15 cellular contexts compared by ENCODE assay signal in genomic region chr20:35849726-35850125, GRCh38.
A peak's percentile ranks its signal among the peaks of the same experiment; 100 is the strongest.
DNase-seq lines count a peak whose midpoint lies in the region; ATAC-seq, FAIRE-seq and TF ChIP-seq lines count a peak whose summit lies in the region.
"Had no signal": no experiment of that assay in that cellular context is flagged by ENCODE, and none has a peak within 500 bp of the region (broad histone marks: within the 10 kb centered on the region; RNA-seq: fewer than 3 reads in every experiment).

No MANE protein-coding gene starts in this region.

- H3K27me3 Mint-ChIP-seq in activated CD8-positive, alpha-beta T cell treated with anti-CD3 and anti-CD28 coated beads for 36 hours = no peaks in the 10 kb centered on the region
- no peaks in the 10 kb centered on the region for H3K27me3 Mint-ChIP-seq in activated CD8-positive, alpha-beta T cell treated with anti-CD3 and anti-CD28 coated beads, Interleukin-2, amount 10 ng/mL, durations not matched to agents 7 days and 5 days (ENCODE audit: low read depth)
- no peaks in the 10 kb centered on the region for H3K27me3 Mint-ChIP-seq in activated B cell treated with CpG ODN at 0.5 μM for 24 hours
- H3K27me3 Mint-ChIP-seq in memory B cell = no peaks in the 10 kb centered on the region

- peaks cover 38% of the 10 kb centered on the region for H3K36me3 Mint-ChIP-seq in activated CD8-positive, alpha-beta T cell treated with anti-CD3 and anti-CD28 coated beads for 36 hours (ENCODE audit: low read depth)
- peaks cover 48% of the 10 kb centered on the region for H3K36me3 Mint-ChIP-seq in activated CD8-positive, alpha-beta T cell treated with anti-CD3 and anti-CD28 coated beads, Interleukin-2, amount 10 ng/mL, durations not matched to agents 7 days and 5 days (ENCODE audit: low read depth)
- peaks cover 79% of the 10 kb centered on the region for H3K36me3 Mint-ChIP-seq in activated B cell treated with CpG ODN at 0.5 μM for 24 hours (ENCODE audit: low read depth)
- peaks cover 19% of the 10 kb centered on the region for H3K36me3 Mint-ChIP-seq in memory B cell

- H3K4me3 Mint-ChIP-seq in activated CD8-positive, alpha-beta T cell treated with anti-CD3 and anti-CD28 coated beads for 36 hours = no peak overlapping the region
- no peak overlapping the region for H3K4me3 Mint-ChIP-seq in activated CD8-positive, alpha-beta T cell treated with anti-CD3 and anti-CD28 coated beads, Interleukin-2, amount 10 ng/mL, durations not matched to agents 7 days and 5 days
- H3K4me3 Mint-ChIP-seq in activated B cell treated with CpG ODN at 0.5 μM for 24 hours (no peak overlapping the region), memory B cell (no peak overlapping the region)

- no peak for FAIRE-seq in frontal cortex (lab: Jason Lieb, UNC)
- FAIRE-seq: A204.1, K562 had no signal

- no peaks in the 10 kb centered on the region for H3K27me3 ChIP-seq in Peyer's patch
- H3K27me3 ChIP-seq: body of pancreas had no signal

- H3K27ac ChIP-seq in temporal lobe (ENCODE audit: low read depth, low read length) (peak overlapping the region; percentile 20), Peyer's patch (no peak overlapping the region)
- H3K27ac ChIP-seq: body of pancreas had no signal

- H3K9me3 ChIP-seq in Peyer's patch = no peaks in the 10 kb centered on the region
- H3K9me3 ChIP-seq: body of pancreas had no signal

- POLR2A ChIA-PET in activated CD8-positive, alpha-beta T cell treated with anti-CD3 and anti-CD28 coated beads for 36 hours (lab: Charles Lee) = interaction anchor here (1.3 to 1.4 kb wide), 2 partner anchors 9 to 108 kb away, joined by 3 to 4 read pairs; partner anchors contain the start of gene RBM39
- POLR2A ChIA-PET in activated CD8-positive, alpha-beta T cell treated with anti-CD3 and anti-CD28 coated beads, Interleukin-2, amount 10 ng/mL, durations not matched to agents 7 days and 5 days (lab: Charles Lee) = interaction anchor here (1.0 to 2.4 kb wide), 2 partner anchors 17 to 107 kb away, joined by 4 to 10 read pairs; partner anchors contain the start of gene RBM39
- POLR2A ChIA-PET in activated B cell treated with CpG ODN at 0.5 μM for 24 hours (lab: Charles Lee) = no interaction called here

- DNase-seq in activated CD8-positive, alpha-beta T cell treated with anti-CD3 and anti-CD28 coated beads for 36 hours = no peak
- DNase-seq in activated CD8-positive, alpha-beta T cell treated with anti-CD3 and anti-CD28 coated beads, Interleukin-2, amount 10 ng/mL, durations not matched to agents 7 days and 5 days = no peak
- DNase-seq in activated B cell treated with CpG ODN at 0.5 μM for 24 hours = no peak
- DNase-seq in memory B cell (ENCODE audit: low spot score in 2 of 2) = no peak
- DNase-seq in Peyer's patch = no peak
- DNase-seq in frontal cortex (ENCODE audit: low spot score in 2 of 2) = no peak
- DNase-seq: body of pancreas, DMS153, NCI-H1930, SIG-M5 had no signal

- H3K27ac Mint-ChIP-seq in activated CD8-positive, alpha-beta T cell treated with anti-CD3 and anti-CD28 coated beads for 36 hours = peak overlapping the region; percentile 3
- no peak overlapping the region for H3K27ac Mint-ChIP-seq in activated CD8-positive, alpha-beta T cell treated with anti-CD3 and anti-CD28 coated beads, Interleukin-2, amount 10 ng/mL, durations not matched to agents 7 days and 5 days
- H3K27ac Mint-ChIP-seq in activated B cell treated with CpG ODN at 0.5 μM for 24 hours (peak overlapping the region; percentile 59), memory B cell (peak overlapping the region; percentile 46)

- no peak for ATAC-seq in activated CD8-positive, alpha-beta T cell treated with anti-CD3 and anti-CD28 coated beads for 36 hours
- no peak for ATAC-seq in activated CD8-positive, alpha-beta T cell treated with anti-CD3 and anti-CD28 coated beads, Interleukin-2, amount 10 ng/mL, durations not matched to agents 7 days and 5 days
- ATAC-seq in activated B cell treated with CpG ODN at 0.5 μM for 24 hours (ENCODE audit: low read depth) (no peak), memory B cell (ENCODE audit: low read depth) (no peak), HG02885 (IDR thresholded peaks at IDR 0.05; ENCODE audit: poor library complexity, unreplicated experiment) (no peak)
- ATAC-seq: body of pancreas, K562 had no signal

- CTCF ChIA-PET in activated CD8-positive, alpha-beta T cell treated with anti-CD3 and anti-CD28 coated beads for 36 hours (lab: Charles Lee) = interaction anchor here (0.8 to 1.1 kb wide), 2 partner anchors 18 to 105 kb away, joined by 3 read pairs; partner anchors contain the start of gene SCAND1
- CTCF ChIA-PET in activated CD8-positive, alpha-beta T cell treated with anti-CD3 and anti-CD28 coated beads, Interleukin-2, amount 10 ng/mL, durations not matched to agents 7 days and 5 days (lab: Charles Lee) = interaction anchor here (0.8 to 1.1 kb wide), 2 partner anchors 35 to 107 kb away, joined by 3 read pairs; no protein-coding TSS in a partner anchor
- CTCF ChIA-PET in activated B cell treated with CpG ODN at 0.5 μM for 24 hours (lab: Charles Lee) = interaction anchor here (1.3 kb wide), 1 partner anchor 107 kb away, joined by 5 read pairs; no protein-coding TSS in a partner anchor

- no peak for TF ChIP-seq POLR2A in Peyer's patch (IDR thresholded peaks at IDR 0.05)

- no peak overlapping the region for H3K4me3 ChIP-seq in Peyer's patch
- H3K4me3 ChIP-seq: body of pancreas, K562, skin epidermis had no signal

- peaks cover 0 to 38% (median 0%) of the 10 kb centered on the region in 3 donors for H3K36me3 ChIP-seq in Peyer's patch

- intact Hi-C loops in activated CD8-positive, alpha-beta T cell treated with anti-CD3 and anti-CD28 coated beads for 36 hours (cut with micrococcal nuclease) = no loop called here
- intact Hi-C loops in activated B cell treated with CpG ODN at 0.5 μM for 24 hours (cut with micrococcal nuclease) = no loop called here

- peaks cover 20% of the 10 kb centered on the region for H3K4me1 Mint-ChIP-seq in activated CD8-positive, alpha-beta T cell treated with anti-CD3 and anti-CD28 coated beads for 36 hours (ENCODE audit: low read depth)
- H3K4me1 Mint-ChIP-seq in activated CD8-positive, alpha-beta T cell treated with anti-CD3 and anti-CD28 coated beads, Interleukin-2, amount 10 ng/mL, durations not matched to agents 7 days and 5 days (ENCODE audit: low read depth) = peaks cover 7% of the 10 kb centered on the region
- peaks cover 12% of the 10 kb centered on the region for H3K4me1 Mint-ChIP-seq in activated B cell treated with CpG ODN at 0.5 μM for 24 hours
- peaks cover 15% of the 10 kb centered on the region for H3K4me1 Mint-ChIP-seq in memory B cell

- no peaks in the 10 kb centered on the region for H3K9me3 Mint-ChIP-seq in activated CD8-positive, alpha-beta T cell treated with anti-CD3 and anti-CD28 coated beads for 36 hours
- no peaks in the 10 kb centered on the region for H3K9me3 Mint-ChIP-seq in activated CD8-positive, alpha-beta T cell treated with anti-CD3 and anti-CD28 coated beads, Interleukin-2, amount 10 ng/mL, durations not matched to agents 7 days and 5 days (ENCODE audit: insufficient read depth)
- H3K9me3 Mint-ChIP-seq in activated B cell treated with CpG ODN at 0.5 μM for 24 hours (no peaks in the 10 kb centered on the region), memory B cell (no peaks in the 10 kb centered on the region)

- TF ChIP-seq CTCF in activated CD8-positive, alpha-beta T cell treated with anti-CD3 and anti-CD28 coated beads for 36 hours (IDR thresholded peaks at IDR 0.05) = no peak
- TF ChIP-seq CTCF in activated B cell treated with CpG ODN at 0.5 μM for 24 hours (IDR thresholded peaks at IDR 0.05) (no peak), Peyer's patch (IDR thresholded peaks at IDR 0.05) (no peak)

- no peaks in the 10 kb centered on the region for H3K4me1 ChIP-seq in Peyer's patch
